In genomic region chr2:10172033-10172865, GRCh38 we compare ENCODE assay signal across 18 cellular contexts.
"Had no signal": no experiment of that assay in that cellular context is flagged by ENCODE, and none has a peak within 500 bp of the region (broad histone marks: within the 10 kb centered on the region; RNA-seq: fewer than 3 reads in every experiment).

No MANE protein-coding gene starts in this region.

- H3K4me3 ChIP-seq: adrenal gland, hepatocyte, lung, smooth muscle cell, thoracic aorta had no signal

- H3K4me3 Mint-ChIP-seq: activated CD4-positive, alpha-beta T cell treated with anti-CD3 and anti-CD28 coated beads for 36 hours; activated naive CD4-positive, alpha-beta T cell treated with anti-CD3 and anti-CD28 coated beads, Interleukin-2, amount 50 U/mL, for 24 hours; stimulated activated effector memory CD8-positive, alpha-beta T cell treated with anti-CD3 and anti-CD28 coated beads, Interleukin-12 subunit alpha, Interleukin-12 subunit beta, amount 100 ng/mL, for 72 hours; T-helper 2 cell treated with Interferon-gamma antibody and Interleukin-4, amounts not matched to agents 5 μg/mL and 100 μg/mL, for 36 hours had no signal

- H3K27me3 Mint-ChIP-seq: activated CD4-positive, alpha-beta T cell treated with anti-CD3 and anti-CD28 coated beads for 36 hours; activated naive CD4-positive, alpha-beta T cell treated with anti-CD3 and anti-CD28 coated beads, Interleukin-2, amount 50 U/mL, for 24 hours had no signal

- ATAC-seq: activated CD4-positive, alpha-beta T cell treated with anti-CD3 and anti-CD28 coated beads for 36 hours; left lobe of liver; sciatic nerve; stimulated activated effector memory CD8-positive, alpha-beta T cell treated with anti-CD3 and anti-CD28 coated beads, Interleukin-12 subunit alpha, Interleukin-12 subunit beta, amount 100 ng/mL, for 72 hours had no signal

- H3K9me3 Mint-ChIP-seq: activated naive CD4-positive, alpha-beta T cell treated with anti-CD3 and anti-CD28 coated beads, Interleukin-2, amount 50 U/mL, for 24 hours; stimulated activated effector memory CD8-positive, alpha-beta T cell treated with anti-CD3 and anti-CD28 coated beads, Interleukin-12 subunit alpha, Interleukin-12 subunit beta, amount 100 ng/mL, for 72 hours; T-helper 2 cell treated with Interferon-gamma antibody and Interleukin-4, amounts not matched to agents 5 μg/mL and 100 μg/mL, for 36 hours had no signal

- H3K4me1 Mint-ChIP-seq: activated CD4-positive, alpha-beta T cell treated with anti-CD3 and anti-CD28 coated beads for 36 hours; activated naive CD4-positive, alpha-beta T cell treated with anti-CD3 and anti-CD28 coated beads, Interleukin-2, amount 50 U/mL, for 24 hours; stimulated activated effector memory CD8-positive, alpha-beta T cell treated with anti-CD3 and anti-CD28 coated beads, Interleukin-12 subunit alpha, Interleukin-12 subunit beta, amount 100 ng/mL, for 72 hours had no signal

- H3K27me3 ChIP-seq: adrenal gland, hepatocyte had no signal

- H3K4me2 ChIP-seq: hepatocyte, smooth muscle cell had no signal

- H3K4me1 ChIP-seq: parathyroid adenoma had no signal

- DNase-seq: activated CD4-positive, alpha-beta T cell treated with anti-CD3 and anti-CD28 coated beads for 36 hours; activated CD4-positive, alpha-beta T cell treated with anti-CD3 and anti-CD28 coated beads, Interleukin-2, amount 50 U/mL, for 48 hours; activated gamma-delta T cell; adrenal gland; dermis blood vessel endothelial cell; effector memory CD4-positive, alpha-beta T cell; midbrain; stimulated activated CD4-positive, alpha-beta T cell treated with anti-CD3 and anti-CD28 coated beads, Interleukin-4, amount 100 ng/mL, for 24 hours had no signal

- H3K27ac ChIP-seq: adrenal gland, hepatocyte, parathyroid adenoma, thoracic aorta had no signal

- H3K36me3 ChIP-seq: adrenal gland, thoracic aorta had no signal

- H3K36me3 Mint-ChIP-seq: activated naive CD4-positive, alpha-beta T cell treated with anti-CD3 and anti-CD28 coated beads, Interleukin-2, amount 50 U/mL, for 24 hours had no signal

- H3K27ac Mint-ChIP-seq: activated CD4-positive, alpha-beta T cell treated with anti-CD3 and anti-CD28 coated beads for 36 hours; activated naive CD4-positive, alpha-beta T cell treated with anti-CD3 and anti-CD28 coated beads, Interleukin-2, amount 50 U/mL, for 24 hours; stimulated activated effector memory CD8-positive, alpha-beta T cell treated with anti-CD3 and anti-CD28 coated beads, Interleukin-12 subunit alpha, Interleukin-12 subunit beta, amount 100 ng/mL, for 72 hours; T-helper 2 cell treated with Interferon-gamma antibody and Interleukin-4, amounts not matched to agents 5 μg/mL and 100 μg/mL, for 36 hours had no signal

- H3K9me3 ChIP-seq: adrenal gland, thoracic aorta had no signal

- H2AFZ ChIP-seq: hepatocyte, parathyroid adenoma had no signal

- H3K79me2 ChIP-seq: hepatocyte, parathyroid adenoma had no signal
